Comparison of ENCODE assay signal across 8 cellular contexts in genomic region chrX:65034641-65035450, GRCh38. TPM values are rescaled to one million over a fixed set of nuclear protein-coding genes. Genes with fewer than 3 reads are reported as not detected.
DNase-seq lines count a peak whose midpoint lies in the region; ATAC-seq, FAIRE-seq and TF ChIP-seq lines count a peak whose summit lies in the region.

ZC3H12B (plus strand) TSS chrX:65034826.

- H3K27ac ChIP-seq in HEK293 (ENCODE audit: extremely low read depth, low read depth, low read length), result peak within 1 kb of the TSS; percentile 61; the same call in 1 of the 2 replicates
- H3K27ac ChIP-seq in right lobe of liver, result peak within 1 kb of the TSS; percentile 24 to 60 (median 34)

- H3K9me3 ChIP-seq in HEK293 (ENCODE audit: control insufficient read depth, insufficient read depth, low read depth, low read length) (no peaks in the 10 kb centered on the region; the same call in 1 of the 2 replicates), right lobe of liver (no peaks in the 10 kb centered on the region)

- H3K4me3 ChIP-seq in GM08714 (ENCODE audit: low read length), result peak within 1 kb of the TSS; percentile 67; the same call in 1 of the 2 replicates
- peak within 1 kb of the TSS; percentile 60 for H3K4me3 ChIP-seq in HEK293 (ENCODE audit: low read depth, low read length)
- peak within 1 kb of the TSS; percentile 45 to 62 (median 58) for H3K4me3 ChIP-seq in right lobe of liver

- WGBS in right lobe of liver (ENCODE audit: insufficient coverage, low coverage, low lambda C conversion rate, missing lambda C conversion rate), result 40% methylated on average over 1 of the region's 69 CpGs

- POLR2A ChIA-PET in HEK293 (lab: Yijun Ruan, JAX), result interaction anchor here (0.8 to 1.3 kb wide), 2 partner anchors 59 to 1280 kb away, joined by 4 to 8 read pairs; partner anchors contain the start of gene ZC4H2

- H3K27me3 ChIP-seq in right lobe of liver, result no peaks in the 10 kb centered on the region

- DNase-seq in NCI-H1105 treated with DMSO at 0.1 percent for 48 hours (lab: John Stamatoyannopoulos, UW) (peak; percentile 59), dermis microvascular lymphatic vessel endothelial cell (ENCODE audit: low read depth in 2 of 2) (peak; percentile 3 to 28), right lobe of liver (peak; percentile 80 to 87 (median 85)), D721Med (ENCODE audit: insufficient read length, low spot score) (no peak)
- peak; percentile 75 for DNase-seq in activated CD4-positive, alpha-beta T cell treated with anti-CD3 and anti-CD28 coated beads, Interleukin-2, amount 50 U/mL, for 1 hour
- peak; percentile 79 to 82 for DNase-seq in stimulated activated CD4-positive, alpha-beta T cell treated with anti-CD3 and anti-CD28 coated beads, Interleukin-4, amount 100 ng/mL, for 4 hours

- CTCF ChIA-PET in HEK293 (lab: Yijun Ruan, JAX), result interaction anchor here (0.6 to 1.1 kb wide), 4 partner anchors 78 to 567 kb away, joined by 3 to 4 read pairs (median 3); no protein-coding TSS in a partner anchor

- intact Hi-C loops in right lobe of liver (cut with DNase I), result no loop called here

- peak; percentile 31 for TF ChIP-seq POLR2A in right lobe of liver (IDR thresholded peaks at IDR 0.05)

- peak; percentile 96 to 98 (median 96) for ATAC-seq in right lobe of liver

- H3K36me3 ChIP-seq in HEK293 (ENCODE audit: control insufficient read depth in 2 of 2, insufficient read depth in 1 of 2, low read length in 2 of 2) (no peaks in the 10 kb centered on the region), right lobe of liver (no peaks in the 10 kb centered on the region)

- no peak for FAIRE-seq in D721Med (lab: Jason Lieb, UNC)

- H3K4me1 ChIP-seq in HEK293 (ENCODE audit: control insufficient read depth, insufficient read depth, low read length) (no peaks in the 10 kb centered on the region), right lobe of liver (no peaks in the 10 kb centered on the region)

- TF ChIP-seq CTCF in HEK293 (tag by site-specific recombination; IDR thresholded peaks at IDR 0.05), result peak; percentile 68; the same call in 1 of the 2 replicates
- TF ChIP-seq CTCF in right lobe of liver (IDR thresholded peaks at IDR 0.05), result peak; percentile 37 to 54 (median 46)
- TF ChIP-seq CTCF in D721Med (IDR thresholded peaks at IDR 0.05; ENCODE audit: insufficient read depth, missing control alignments), result no peak

TF ChIP-seq in HEK293, 187 proteins besides CTCF, POLR2A, EP300 and RAD21 (continues in another document):
- TF ChIP-seq ZNF114 (tag by site-specific recombination; IDR thresholded peaks at IDR 0.05) (no peak), ZBTB48 (tag by site-specific recombination; IDR thresholded peaks at IDR 0.05) (peak; percentile 76; the same call in 1 of the 2 replicates), ZNF121 (tag by site-specific recombination; IDR thresholded peaks at IDR 0.05) (no peak), PRDM1 (tag by site-specific recombination; IDR thresholded peaks at IDR 0.05) (peak; percentile 52; the same call in 1 of the 2 replicates), ZFHX2 (tag by site-specific recombination; conservative IDR thresholded peaks at IDR 0.05) (0 out of 2 replicates have a peak, but pooled peaks have one; percentile 13), ZNF544 (tag by site-specific recombination; IDR thresholded peaks at IDR 0.05) (no peak), ZSCAN5A (tag by site-specific recombination; IDR thresholded peaks at IDR 0.05) (no peak), ZNF2 (tag by site-specific recombination; IDR thresholded peaks at IDR 0.05) (0 out of 2 replicates have a peak, but pooled peaks have one; percentile 51), ZBTB20 (tag by site-specific recombination; IDR thresholded peaks at IDR 0.05) (peak; percentile 49; the same call in 1 of the 2 replicates), ZNF664 (tag by site-specific recombination; IDR thresholded peaks at IDR 0.05) (no peak), ZNF341 (tag by site-specific recombination; IDR thresholded peaks at IDR 0.05; ENCODE audit: low read depth) (peak; percentile 47; the same call in 1 of the 2 replicates), ZBTB8A (tag by site-specific recombination; IDR thresholded peaks at IDR 0.05) (0 out of 2 replicates have a peak, but pooled peaks have one; percentile 32), PBX3 (CRISPR knock-in tag; IDR thresholded peaks at IDR 0.05) (0 out of 2 replicates have a peak, but pooled peaks have one; percentile 32), ZEB2 (tag by site-specific recombination; IDR thresholded peaks at IDR 0.05) (peak; percentile 44; the same call in 1 of the 2 replicates), ZNF513 (tag by site-specific recombination; IDR thresholded peaks at IDR 0.05) (peak; percentile 7; the same call in 1 of the 2 replicates), ZNF629 (tag by site-specific recombination; IDR thresholded peaks at IDR 0.05) (0 out of 2 replicates have a peak, but pooled peaks have one; percentile 8)
- TF ChIP-seq, protein P1, sequence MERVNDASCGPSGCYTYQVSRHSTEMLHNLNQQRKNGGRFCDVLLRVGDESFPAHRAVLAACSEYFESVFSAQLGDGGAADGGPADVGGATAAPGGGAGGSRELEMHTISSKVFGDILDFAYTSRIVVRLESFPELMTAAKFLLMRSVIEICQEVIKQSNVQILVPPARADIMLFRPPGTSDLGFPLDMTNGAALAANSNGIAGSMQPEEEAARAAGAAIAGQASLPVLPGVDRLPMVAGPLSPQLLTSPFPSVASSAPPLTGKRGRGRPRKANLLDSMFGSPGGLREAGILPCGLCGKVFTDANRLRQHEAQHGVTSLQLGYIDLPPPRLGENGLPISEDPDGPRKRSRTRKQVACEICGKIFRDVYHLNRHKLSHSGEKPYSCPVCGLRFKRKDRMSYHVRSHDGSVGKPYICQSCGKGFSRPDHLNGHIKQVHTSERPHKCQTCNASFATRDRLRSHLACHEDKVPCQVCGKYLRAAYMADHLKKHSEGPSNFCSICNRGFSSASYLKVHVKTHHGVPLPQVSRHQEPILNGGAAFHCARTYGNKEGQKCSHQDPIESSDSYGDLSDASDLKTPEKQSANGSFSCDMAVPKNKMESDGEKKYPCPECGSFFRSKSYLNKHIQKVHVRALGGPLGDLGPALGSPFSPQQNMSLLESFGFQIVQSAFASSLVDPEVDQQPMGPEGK (tag by site-specific recombination; IDR thresholded peaks at IDR 0.05), result peak; percentile 77
- TF ChIP-seq, protein P2, sequence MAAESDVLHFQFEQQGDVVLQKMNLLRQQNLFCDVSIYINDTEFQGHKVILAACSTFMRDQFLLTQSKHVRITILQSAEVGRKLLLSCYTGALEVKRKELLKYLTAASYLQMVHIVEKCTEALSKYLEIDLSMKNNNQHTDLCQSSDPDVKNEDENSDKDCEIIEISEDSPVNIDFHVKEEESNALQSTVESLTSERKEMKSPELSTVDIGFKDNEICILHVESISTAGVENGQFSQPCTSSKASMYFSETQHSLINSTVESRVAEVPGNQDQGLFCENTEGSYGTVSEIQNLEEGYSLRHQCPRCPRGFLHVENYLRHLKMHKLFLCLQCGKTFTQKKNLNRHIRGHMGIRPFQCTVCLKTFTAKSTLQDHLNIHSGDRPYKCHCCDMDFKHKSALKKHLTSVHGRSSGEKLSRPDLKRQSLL (tag by site-specific recombination; IDR thresholded peaks at IDR 0.05), result no peak
- TF ChIP-seq, protein P3, sequence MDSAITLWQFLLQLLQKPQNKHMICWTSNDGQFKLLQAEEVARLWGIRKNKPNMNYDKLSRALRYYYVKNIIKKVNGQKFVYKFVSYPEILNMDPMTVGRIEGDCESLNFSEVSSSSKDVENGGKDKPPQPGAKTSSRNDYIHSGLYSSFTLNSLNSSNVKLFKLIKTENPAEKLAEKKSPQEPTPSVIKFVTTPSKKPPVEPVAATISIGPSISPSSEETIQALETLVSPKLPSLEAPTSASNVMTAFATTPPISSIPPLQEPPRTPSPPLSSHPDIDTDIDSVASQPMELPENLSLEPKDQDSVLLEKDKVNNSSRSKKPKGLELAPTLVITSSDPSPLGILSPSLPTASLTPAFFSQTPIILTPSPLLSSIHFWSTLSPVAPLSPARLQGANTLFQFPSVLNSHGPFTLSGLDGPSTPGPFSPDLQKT (IDR thresholded peaks at IDR 0.05; ENCODE audit: borderline replicate concordance, low read depth, low read length), result no peak

RNA-seq across cellular contexts. Expression of gene ZC3H12B, which starts in this region (rescaled TPM):
- not detected in 2 replicates for total RNA-seq in dermis microvascular lymphatic vessel endothelial cell
- 1 to 10 TPM in 2 of 6 experiments, under 1 TPM in 4; 0.31 to 1.9 (median 0.78) TPM for total RNA-seq in right lobe of liver

Comparison
In these comparisons a context has a peak if more than half of its experiments do, and no peak if none do; other contexts are left out.
1. Peak in DNase-seq in dermis microvascular lymphatic vessel endothelial cell; RNA of the gene not detected or under 1 TPM.